Comparison of ENCODE assay signal across 32 cellular contexts in genomic region chr12:61356485-61356884, GRCh38.
"Had no signal": no experiment of that assay in that cellular context is flagged by ENCODE, and none has a peak within 500 bp of the region (broad histone marks: within the 10 kb centered on the region; RNA-seq: fewer than 3 reads in every experiment).

No MANE protein-coding gene starts in this region.

- H3K9me3 Mint-ChIP-seq: activated B cell treated with CpG ODN at 0.5 μM for 24 hours; activated CD8-positive, alpha-beta T cell treated with anti-CD3 and anti-CD28 coated beads for 36 hours; activated naive CD4-positive, alpha-beta T cell treated with anti-CD3 and anti-CD28 coated beads, Interleukin-2, amount 10 ng/mL, durations not matched to agents 7 days and 5 days; activated naive CD4-positive, alpha-beta T cell treated with anti-CD3 and anti-CD28 coated beads, Interleukin-2, amount 50 U/mL, for 72 hours; activated T-cell treated with anti-CD3 and anti-CD28 coated beads, Interleukin-2, amount 50 U/mL, for 72 hours; T-helper 2 cell treated with Interferon-gamma antibody and Interleukin-4, amounts not matched to agents 5 μg/mL and 100 μg/mL, for 36 hours had no signal

- H3K4me3 Mint-ChIP-seq: activated B cell treated with CpG ODN at 0.5 μM for 24 hours; activated CD8-positive, alpha-beta T cell treated with anti-CD3 and anti-CD28 coated beads for 36 hours; activated naive CD4-positive, alpha-beta T cell treated with anti-CD3 and anti-CD28 coated beads, Interleukin-2, amount 10 ng/mL, durations not matched to agents 7 days and 5 days; activated naive CD8-positive, alpha-beta T cell treated with anti-CD3 and anti-CD28 coated beads, Interleukin-2, amount 10 ng/mL, durations not matched to agents 7 days and 5 days; activated T-cell treated with anti-CD3 and anti-CD28 coated beads, Interleukin-2, amount 50 U/mL, for 72 hours; central memory CD8-positive, alpha-beta T cell; effector memory CD8-positive, alpha-beta T cell; T-helper 17 cell; T-helper 2 cell treated with Interferon-gamma antibody and Interleukin-4, amounts not matched to agents 5 μg/mL and 100 μg/mL, for 36 hours had no signal

- FAIRE-seq: astrocyte, bronchial epithelial cell, colon had no signal

- H3K36me3 Mint-ChIP-seq: activated naive CD4-positive, alpha-beta T cell treated with anti-CD3 and anti-CD28 coated beads, Interleukin-2, amount 10 ng/mL, durations not matched to agents 7 days and 5 days; activated naive CD4-positive, alpha-beta T cell treated with anti-CD3 and anti-CD28 coated beads, Interleukin-2, amount 50 U/mL, for 72 hours; activated naive CD8-positive, alpha-beta T cell treated with anti-CD3 and anti-CD28 coated beads, Interleukin-2, amount 10 ng/mL, durations not matched to agents 7 days and 5 days had no signal

- H3K4me3 ChIP-seq: esophagus muscularis mucosa, gastrocnemius medialis had no signal

- H3K27ac ChIP-seq: brain microvascular endothelial cell, esophagus muscularis mucosa, foreskin keratinocyte, gastrocnemius medialis, WERI-Rb-1 had no signal

- H3K9me3 ChIP-seq: esophagus muscularis mucosa, gastrocnemius medialis had no signal

- DNase-seq: activated B cell treated with CpG ODN at 0.5 μM for 24 hours; activated CD4-positive, alpha-beta T cell treated with anti-CD3 and anti-CD28 coated beads for 48 hours; activated CD4-positive, alpha-beta T cell treated with anti-CD3 and anti-CD28 coated beads, Interleukin-2, amount 50 U/mL, for 1 hour; activated CD4-positive, alpha-beta T cell treated with anti-CD3 and anti-CD28 coated beads, Interleukin-2, amount 50 U/mL, for 48 hours; activated CD8-positive, alpha-beta memory T cell treated with anti-CD3 and anti-CD28 coated beads for 24 hours; activated CD8-positive, alpha-beta T cell treated with anti-CD3 and anti-CD28 coated beads for 36 hours; activated gamma-delta T cell; activated naive CD4-positive, alpha-beta T cell; activated naive CD4-positive, alpha-beta T cell treated with anti-CD3 and anti-CD28 coated beads, Interleukin-2, amount 10 ng/mL, durations not matched to agents 7 days and 5 days; activated naive CD8-positive, alpha-beta T cell treated with anti-CD3 and anti-CD28 coated beads, Interleukin-2, amount 10 ng/mL, durations not matched to agents 7 days and 5 days; activated T-cell treated with anti-CD3 and anti-CD28 coated beads, Interleukin-2, amount 50 U/mL, for 1 hour; activated T-cell treated with anti-CD3 and anti-CD28 coated beads, Interleukin-2, amount 50 U/mL, for 72 hours; brain microvascular endothelial cell; cortex of kidney; dermis blood vessel endothelial cell; effector CD4-positive, alpha-beta T cell; effector memory CD8-positive, alpha-beta T cell; erythroblast; foreskin keratinocyte; gastrocnemius medialis; T-helper 1 cell; T-helper 17 cell; T1000; WERI-Rb-1 had no signal

- H3K4me1 Mint-ChIP-seq: activated B cell treated with CpG ODN at 0.5 μM for 24 hours; activated naive CD4-positive, alpha-beta T cell treated with anti-CD3 and anti-CD28 coated beads, Interleukin-2, amount 10 ng/mL, durations not matched to agents 7 days and 5 days; activated naive CD8-positive, alpha-beta T cell treated with anti-CD3 and anti-CD28 coated beads, Interleukin-2, amount 10 ng/mL, durations not matched to agents 7 days and 5 days; central memory CD8-positive, alpha-beta T cell; T-helper 17 cell had no signal

- H3K27me3 Mint-ChIP-seq: activated B cell treated with CpG ODN at 0.5 μM for 24 hours; activated CD8-positive, alpha-beta T cell treated with anti-CD3 and anti-CD28 coated beads for 36 hours; activated naive CD4-positive, alpha-beta T cell treated with anti-CD3 and anti-CD28 coated beads, Interleukin-2, amount 10 ng/mL, durations not matched to agents 7 days and 5 days; activated naive CD8-positive, alpha-beta T cell treated with anti-CD3 and anti-CD28 coated beads, Interleukin-2, amount 10 ng/mL, durations not matched to agents 7 days and 5 days; central memory CD8-positive, alpha-beta T cell; effector memory CD8-positive, alpha-beta T cell; T-helper 17 cell had no signal

- H3K36me3 ChIP-seq: brain microvascular endothelial cell, esophagus muscularis mucosa, gastrocnemius medialis, WERI-Rb-1 had no signal

- ATAC-seq: activated CD4-positive, CD25-positive, alpha-beta regulatory T cell treated with anti-CD3 and anti-CD28 coated beads, Interleukin-2, amount 50 U/mL, for 24 hours; activated CD8-positive, alpha-beta T cell treated with anti-CD3 and anti-CD28 coated beads for 36 hours; activated naive CD4-positive, alpha-beta T cell treated with anti-CD3 and anti-CD28 coated beads, Interleukin-2, amount 50 U/mL, for 72 hours; activated T-cell treated with anti-CD3 and anti-CD28 coated beads, Interleukin-2, amount 50 U/mL, for 72 hours; effector memory CD8-positive, alpha-beta T cell; foreskin keratinocyte; gastrocnemius medialis; T-helper 17 cell had no signal

- H3K27ac Mint-ChIP-seq: activated B cell treated with CpG ODN at 0.5 μM for 24 hours; activated CD8-positive, alpha-beta T cell treated with anti-CD3 and anti-CD28 coated beads for 36 hours; activated naive CD4-positive, alpha-beta T cell treated with anti-CD3 and anti-CD28 coated beads, Interleukin-2, amount 10 ng/mL, durations not matched to agents 7 days and 5 days; activated naive CD4-positive, alpha-beta T cell treated with anti-CD3 and anti-CD28 coated beads, Interleukin-2, amount 50 U/mL, for 72 hours; activated naive CD8-positive, alpha-beta T cell treated with anti-CD3 and anti-CD28 coated beads, Interleukin-2, amount 10 ng/mL, durations not matched to agents 7 days and 5 days; activated T-cell treated with anti-CD3 and anti-CD28 coated beads, Interleukin-2, amount 50 U/mL, for 72 hours; effector memory CD8-positive, alpha-beta T cell; T-helper 17 cell; T-helper 2 cell treated with Interferon-gamma antibody and Interleukin-4, amounts not matched to agents 5 μg/mL and 100 μg/mL, for 36 hours had no signal

- H3K27me3 ChIP-seq: brain microvascular endothelial cell, esophagus muscularis mucosa, foreskin keratinocyte, gastrocnemius medialis had no signal

- H3K4me1 ChIP-seq: esophagus muscularis mucosa, foreskin keratinocyte, gastrocnemius medialis had no signal
